In the genomic region with DNA sequence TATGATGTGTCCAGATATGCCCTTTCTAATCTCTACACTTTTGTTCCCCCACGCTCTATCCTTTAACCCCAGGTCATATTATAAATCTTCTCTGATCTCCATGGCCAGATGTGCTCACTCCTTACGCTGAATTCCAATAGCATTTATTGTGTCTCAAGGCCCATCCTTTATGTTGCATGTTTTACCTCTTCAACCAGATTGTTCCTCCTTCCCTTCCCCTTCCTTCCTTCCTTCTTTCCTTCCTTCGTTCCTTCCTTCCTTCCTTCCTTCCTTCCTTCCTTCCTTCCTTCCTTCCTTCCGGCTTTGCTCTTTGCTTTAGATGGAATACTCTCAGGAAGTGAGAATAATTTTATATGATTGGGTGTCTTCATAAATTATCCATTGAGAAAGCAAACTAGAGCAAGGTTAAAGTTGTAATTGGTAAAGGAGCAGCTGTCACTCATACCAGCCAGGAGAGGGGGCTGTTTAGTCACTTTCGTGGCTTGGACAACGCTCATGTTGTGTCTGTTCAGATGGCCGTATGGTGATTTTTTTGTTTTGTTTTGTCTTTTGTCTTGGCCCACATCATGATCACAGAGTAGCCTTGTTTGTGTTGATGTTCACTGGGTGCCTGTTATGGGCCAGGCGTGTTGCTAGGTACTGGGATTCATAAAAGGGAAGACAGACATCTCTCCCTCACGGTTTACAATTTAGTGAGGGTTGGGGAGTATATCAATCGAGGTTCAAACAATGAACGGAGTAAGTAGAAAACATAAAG, we compare ENCODE assay signal across 9 cellular contexts.
DNase-seq lines count a peak whose midpoint lies in the region; ATAC-seq, FAIRE-seq and TF ChIP-seq lines count a peak whose summit lies in the region.
"Had no signal": no experiment of that assay in that cellular context is flagged by ENCODE, and none has a peak within 500 bp of the region (broad histone marks: within the 10 kb centered on the region; RNA-seq: fewer than 3 reads in every experiment).

No MANE protein-coding gene starts in this region.

- H3K4me1 Mint-ChIP-seq in natural killer cell treated with Interleukin-12 subunit alpha and Interleukin-12 subunit beta and Interleukin-15 and Interleukin-18, amount 100 ng/mL, for 72 hours (ENCODE audit: low read depth in 2 of 2), result no peaks in the 10 kb centered on the region
- H3K4me1 Mint-ChIP-seq: central memory CD8-positive, alpha-beta T cell had no signal

- CTCF ChIA-PET in A549 (lab: Yijun Ruan, JAX), result interaction anchor here (1.2 kb wide), 1 partner anchor 49 kb away, joined by 4 read pairs; no protein-coding TSS in a partner anchor

- H3K27ac Mint-ChIP-seq in natural killer cell treated with Interleukin-12 subunit alpha and Interleukin-12 subunit beta and Interleukin-15 and Interleukin-18, amount 100 ng/mL, for 72 hours, result no peak overlapping the region

- no peak overlapping the region for H3K27ac ChIP-seq in A549
- H3K27ac ChIP-seq in VCaP, result no peak overlapping the region

- POLR2A ChIA-PET in A549 (lab: Yijun Ruan, JAX), result no interaction called here

- H3K4me3 Mint-ChIP-seq in natural killer cell treated with Interleukin-12 subunit alpha and Interleukin-12 subunit beta and Interleukin-15 and Interleukin-18, amount 100 ng/mL, for 72 hours, result no peak overlapping the region
- H3K4me3 Mint-ChIP-seq: central memory CD8-positive, alpha-beta T cell had no signal

- peaks cover 5% of the 10 kb centered on the region for H3K36me3 Mint-ChIP-seq in natural killer cell treated with Interleukin-12 subunit alpha and Interleukin-12 subunit beta and Interleukin-15 and Interleukin-18, amount 100 ng/mL, for 72 hours

- H3K9me3 Mint-ChIP-seq in natural killer cell treated with Interleukin-12 subunit alpha and Interleukin-12 subunit beta and Interleukin-15 and Interleukin-18, amount 100 ng/mL, for 72 hours, result peaks cover 8% of the 10 kb centered on the region

- 49% methylated on average over 11 of the region's 11 CpGs for WGBS in A549 (ENCODE audit: missing lambda C conversion rate)

- no peaks in the 10 kb centered on the region for H3K4me1 ChIP-seq in A549

- FAIRE-seq in A549 (lab: Jason Lieb, UNC) (no peak), GM12891 (lab: Jason Lieb, UNC) (peak; percentile 40)

- DNase-seq in A549 (ENCODE audit: low read depth in 1 of 2, low spot score in 1 of 2), result peak; percentile 15 to 62
- DNase-seq in GM12891 (ENCODE audit: insufficient read length, low spot score), result no peak
- DNase-seq in LNCaP clone FGC (ENCODE audit: low read depth), result peak; percentile 6
- peak; percentile 45 to 61 for DNase-seq in hippocampal formation (lab: John Stamatoyannopoulos, UW)
- DNase-seq in natural killer cell treated with Interleukin-12 subunit alpha and Interleukin-12 subunit beta and Interleukin-15 and Interleukin-18, amount 100 ng/mL, for 72 hours (ENCODE audit: low spot score), result no peak
- DNase-seq in OCI-M2 (lab: John Stamatoyannopoulos, UW; ENCODE audit: unreplicated experiment), result no peak

- no peak overlapping the region for H3K4me2 ChIP-seq in A549

- peak; percentile 37 to 70 for TF ChIP-seq RAD21 in A549 (conservative IDR thresholded peaks at IDR 0.05 in 1 of 2, IDR thresholded peaks at IDR 0.05 in 1 of 2)

- TF ChIP-seq CTCF in A549 (IDR thresholded peaks at IDR 0.05), result peak; percentile 46
- TF ChIP-seq CTCF in LNCaP clone FGC (IDR thresholded peaks at IDR 0.05; ENCODE audit: control insufficient read depth, extremely low read depth, insufficient read depth), result peak; percentile 67
- TF ChIP-seq CTCF in VCaP (conservative IDR thresholded peaks at IDR 0.05), result peak; percentile 44; the same call in 1 of the 2 replicates

- peaks cover 0 to 7% of the 10 kb centered on the region in 2 donors for H3K27me3 Mint-ChIP-seq in natural killer cell treated with Interleukin-12 subunit alpha and Interleukin-12 subunit beta and Interleukin-15 and Interleukin-18, amount 100 ng/mL, for 72 hours

- TF ChIP-seq POLR2A in A549 (IDR thresholded peaks at IDR 0.05; ENCODE audit: low read length) (no peak), GM12891 (IDR thresholded peaks at IDR 0.05; ENCODE audit: low read depth, low read length) (no peak)

- no peaks in the 10 kb centered on the region for H3K9me3 ChIP-seq in A549

- H3K4me3 ChIP-seq in A549, result no peak overlapping the region
- no peak overlapping the region for H3K4me3 ChIP-seq in LNCaP clone FGC (ENCODE audit: low read depth, low read length)

- TF ChIP-seq EP300 in A549 (IDR thresholded peaks at IDR 0.05), result no peak

- ATAC-seq in A549 (peak; percentile 66 to 89; a peak in 5 of 6 replicates), HG03439 (IDR thresholded peaks at IDR 0.05; ENCODE audit: unreplicated experiment) (no peak)
- no peak for ATAC-seq in natural killer cell treated with Interleukin-12 subunit alpha and Interleukin-12 subunit beta and Interleukin-15 and Interleukin-18, amount 100 ng/mL, for 72 hours

TF ChIP-seq in A549, 52 proteins besides CTCF, POLR2A, EP300 and RAD21:
- no peak for TF ChIP-seq BHLHE40 (IDR thresholded peaks at IDR 0.05; ENCODE audit: low read depth, low read length)
- peak; percentile 31; the same call in 2 of the 3 replicates for TF ChIP-seq SMC3 (IDR thresholded peaks at IDR 0.05)
TF ChIP-seq in A549: peak in this region for 1.

TF ChIP-seq in GM12891, 5 proteins besides CTCF, POLR2A, EP300 and RAD21:
- TF ChIP-seq POLR2AphosphoS5 (IDR thresholded peaks at IDR 0.05; ENCODE audit: low read depth, low read length) (no peak), SPI1 (IDR thresholded peaks at IDR 0.05; ENCODE audit: low read depth, low read length) (no peak), TAF1 (IDR thresholded peaks at IDR 0.05; ENCODE audit: low read depth, low read length) (no peak), POU2F2 (IDR thresholded peaks at IDR 0.05; ENCODE audit: low read depth, low read length) (no peak), PAX5 (IDR thresholded peaks at IDR 0.05; ENCODE audit: insufficient read depth, low read length, severe bottlenecking) (no peak)
TF ChIP-seq in GM12891: peak in this region for 0.

Comparison
In these comparisons a context has a peak if more than half of its experiments do, and no peak if none do; other contexts are left out.
1. ATAC-seq: peak in A549 (2 of 2); none in natural killer cell treated with Interleukin-12 subunit alpha and Interleukin-12 subunit beta and Interleukin-15 and Interleukin-18, amount 100 ng/mL, for 72 hours (0 of 2) and HG03439 (single experiment).
2. DNase-seq: peak in A549 (2 of 2), LNCaP clone FGC (single experiment) and hippocampal formation (2 of 2); none in GM12891 (single experiment), natural killer cell treated with Interleukin-12 subunit alpha and Interleukin-12 subunit beta and Interleukin-15 and Interleukin-18, amount 100 ng/mL, for 72 hours (single experiment) and OCI-M2 (single experiment).
3. Peak in every context shown above with its lines, with median percentiles within 50 percentile points of each other: CTCF ChIP-seq.